ENCODE assay signal across 13 cellular contexts in genomic region chr10:94103902-94104301, GRCh38.
DNase-seq lines count a peak whose midpoint lies in the region; ATAC-seq, FAIRE-seq and TF ChIP-seq lines count a peak whose summit lies in the region.
"Had no signal": no experiment of that assay in that cellular context is flagged by ENCODE, and none has a peak within 500 bp of the region (broad histone marks: within the 10 kb centered on the region; RNA-seq: fewer than 3 reads in every experiment).

No MANE protein-coding gene starts in this region.

- no peak for FAIRE-seq in GM12891 (lab: Jason Lieb, UNC)

- H3K9me3 ChIP-seq in skeletal muscle satellite cell (replicated peaks; ENCODE audit: low read length), result no peaks in the 10 kb centered on the region

- no peak overlapping the region for H3K9ac ChIP-seq in skeletal muscle satellite cell (ENCODE audit: low read depth, low read length)

- H3K27me3 ChIP-seq in skeletal muscle satellite cell (ENCODE audit: control insufficient read depth, insufficient read depth, low read length), result no peaks in the 10 kb centered on the region

- H3K4me2 ChIP-seq in skeletal muscle satellite cell (ENCODE audit: low read length), result peak overlapping the region; percentile 55

- no peak for TF ChIP-seq POLR2A in GM12891 (IDR thresholded peaks at IDR 0.05; ENCODE audit: low read depth, low read length)

- H3K4me3 ChIP-seq in WI38 (ENCODE audit: low read depth, low read length) (peak overlapping the region; percentile 6; the same call in 1 of the 2 replicates), fibroblast of villous mesenchyme (ENCODE audit: low read depth, low read length) (no peak overlapping the region), skeletal muscle satellite cell (ENCODE audit: low read length) (peak overlapping the region; percentile 8)

- ATAC-seq in GM19397 (IDR thresholded peaks at IDR 0.05; ENCODE audit: unreplicated experiment), result no peak
- ATAC-seq: activated CD4-positive, CD25-positive, alpha-beta regulatory T cell treated with anti-CD3 and anti-CD28 coated beads, Interleukin-2, amount 50 U/mL, for 24 hours; effector memory CD8-positive, alpha-beta T cell had no signal

- no peaks in the 10 kb centered on the region for H3K36me3 ChIP-seq in skeletal muscle satellite cell (ENCODE audit: insufficient read depth, low read length)

- H3K4me1 ChIP-seq in skeletal muscle satellite cell (ENCODE audit: control insufficient read depth, insufficient read depth, low read length), result peaks cover 24% of the 10 kb centered on the region

- DNase-seq in HCEC 1CT, result peak; percentile 86
- peak; percentile 87 for DNase-seq in fibroblast of villous mesenchyme (ENCODE audit: low read depth)
- no peak for DNase-seq in stimulated activated CD4-positive, alpha-beta T cell treated with anti-CD3 and anti-CD28 coated beads, Interleukin-4, amount 100 ng/mL, for 1 hour
- no peak for DNase-seq in GM12891 (ENCODE audit: insufficient read length, low spot score)
- DNase-seq: effector memory CD8-positive, alpha-beta T cell; NCI-H1694; NCI-H510A treated with DMSO at 0.1 percent for 48 hours; stimulated activated CD4-positive, alpha-beta T cell treated with anti-CD3 and anti-CD28 coated beads, Interleukin-12 subunit alpha, Interleukin-12 subunit beta, amount 100 ng/mL, for 4 hours; T-helper 1 cell had no signal

- TF ChIP-seq CTCF in WI38 (IDR thresholded peaks at IDR 0.05; ENCODE audit: low read depth, low read length) (no peak), fibroblast of villous mesenchyme (IDR thresholded peaks at IDR 0.05; ENCODE audit: insufficient read depth, low read depth, low read length) (no peak)

TF ChIP-seq in GM12891, 5 proteins besides CTCF, POLR2A, EP300 and RAD21:
- TF ChIP-seq SPI1 (IDR thresholded peaks at IDR 0.05; ENCODE audit: low read depth, low read length) (no peak), POU2F2 (IDR thresholded peaks at IDR 0.05; ENCODE audit: low read depth, low read length) (no peak), PAX5 (IDR thresholded peaks at IDR 0.05; ENCODE audit: insufficient read depth, low read length, severe bottlenecking) (no peak)

Comparison
In these comparisons a context has a peak if more than half of its experiments do, and no peak if none do; other contexts are left out.
1. DNase-seq: peak in HCEC 1CT (single experiment) and fibroblast of villous mesenchyme (single experiment); none in stimulated activated CD4-positive, alpha-beta T cell treated with anti-CD3 and anti-CD28 coated beads, Interleukin-4, amount 100 ng/mL, for 1 hour (single experiment) and GM12891 (single experiment).